ENCODE assay signal across 18 cellular contexts in the genomic region with DNA sequence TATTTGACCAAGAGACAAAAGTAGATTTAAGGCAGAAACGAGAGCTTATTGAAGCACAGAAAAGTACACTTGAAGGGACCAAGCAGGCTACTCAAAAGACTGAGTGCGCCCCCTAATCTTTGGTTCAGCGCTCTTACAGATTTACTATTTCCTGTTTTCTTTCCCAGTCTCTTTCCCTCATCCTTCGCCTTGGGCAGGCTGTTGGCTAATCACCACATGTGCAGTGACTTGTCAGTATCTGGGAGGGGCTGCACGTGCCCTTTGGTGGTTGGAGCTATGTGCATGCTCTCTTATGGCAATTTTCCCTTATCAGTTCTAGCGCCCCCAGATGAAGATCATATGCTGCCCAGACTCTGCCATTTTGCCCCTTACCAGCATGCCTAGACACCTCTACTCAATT. TPM values are rescaled to one million over a fixed set of nuclear protein-coding genes. Genes with fewer than 3 reads are reported as not detected.
DNase-seq lines count a peak whose midpoint lies in the region; ATAC-seq and TF ChIP-seq lines count a peak whose summit lies in the region.
"Had no signal": no experiment of that assay in that cellular context is flagged by ENCODE, and none has a peak within 500 bp of the region (broad histone marks: within the 10 kb centered on the region; RNA-seq: fewer than 3 reads in every experiment).

No MANE protein-coding gene starts in this region.

- no peaks in the 10 kb centered on the region for H3K27me3 ChIP-seq in A673 (replicated peaks; ENCODE audit: insufficient read depth, low read depth, low read length, poor library complexity)
- no peaks in the 10 kb centered on the region for H3K27me3 ChIP-seq in thyroid gland
- H3K27me3 ChIP-seq: BLaER1 treated with 17β-estradiol and CSF1 and Interleukin-3, amounts not matched to agents 10 nM and 100 nM had no signal

- intact Hi-C loops in A673 (cut with micrococcal nuclease; ENCODE audit: unreplicated experiment) = no loop called here
- intact Hi-C loops in thyroid gland (cut with DNase I) = no loop called here

- TF ChIP-seq CTCF in A673 (conservative IDR thresholded peaks at IDR 0.05; ENCODE audit: low read depth, low read length) = no peak
- TF ChIP-seq CTCF in thyroid gland (IDR thresholded peaks at IDR 0.05) = peak in 2 of 6 experiments; percentile 6 to 14

- H3K4me1 ChIP-seq in A673 (ENCODE audit: insufficient read depth, low read length, poor library complexity, severe bottlenecking) (peaks cover 3% of the 10 kb centered on the region), thyroid gland (peaks cover 16 to 25% of the 10 kb centered on the region in 2 donors)
- H3K4me1 ChIP-seq: BLaER1 treated with 17β-estradiol and CSF1 and Interleukin-3, amounts not matched to agents 10 nM and 100 nM; Caco-2 had no signal

- CTCF ChIA-PET in A673 (lab: Charles Lee) = no interaction called here

- BruUV-seq in A673 (replicated peaks; lab: Mats Ljungman, UMichigan) = no TSS peak

- no peak overlapping the region for H3K9ac ChIP-seq in SK-N-MC (ENCODE audit: insufficient read length)
- H3K9ac ChIP-seq: BLaER1 treated with 17β-estradiol and CSF1 and Interleukin-3, amounts not matched to agents 10 nM and 100 nM had no signal

- H3K4me3 ChIP-seq in A673 (ENCODE audit: low read depth, low read length, poor library complexity, severe bottlenecking) = no peak overlapping the region
- H3K4me3 ChIP-seq in SK-N-MC = peak overlapping the region; percentile 4; the same call in 1 of the 2 replicates
- H3K4me3 ChIP-seq in thyroid gland (replicated peaks in 1 of 3) = no peak overlapping the region
- H3K4me3 ChIP-seq: BLaER1 treated with 17β-estradiol and CSF1 and Interleukin-3, amounts not matched to agents 10 nM and 100 nM had no signal

- H3K27ac ChIP-seq in A673 (ENCODE audit: low read depth, low read length, poor library complexity, severe bottlenecking) (no peak overlapping the region), SK-N-MC (no peak overlapping the region), thyroid gland (peak overlapping the region in 2 of 3 donors; percentile 25 to 39)
- H3K27ac ChIP-seq: BLaER1 treated with 17β-estradiol and CSF1 and Interleukin-3, amounts not matched to agents 10 nM and 100 nM; C4-2B had no signal

- H3K36me3 ChIP-seq in A673 (ENCODE audit: insufficient read depth, low read length, poor library complexity, severe bottlenecking) (no peaks in the 10 kb centered on the region), SK-N-MC (ENCODE audit: insufficient read depth, low read length) (no peaks in the 10 kb centered on the region), thyroid gland (no peaks in the 10 kb centered on the region)
- H3K36me3 ChIP-seq: BLaER1 treated with 17β-estradiol and CSF1 and Interleukin-3, amounts not matched to agents 10 nM and 100 nM had no signal

- DNase-seq in A673 (ENCODE audit: low spot score) = peak; percentile 36
- peak; percentile 1 for DNase-seq in SK-N-MC (ENCODE audit: low read depth, low spot score)
- DNase-seq in left kidney (ENCODE audit: low read depth, low spot score) = peak; percentile 34
- DNase-seq in thyroid gland = peak; percentile 80 to 83
- DNase-seq in activated CD4-positive, alpha-beta T cell treated with anti-CD3 and anti-CD28 coated beads for 1 hour = no peak
- DNase-seq in mucosa of gallbladder (ENCODE audit: low spot score) = no peak
- DNase-seq: 8988T; AML-193; Caco-2; Calu3; CD4-positive, alpha-beta T cell; CD8-positive, alpha-beta T cell; DMS79 treated with DMSO at 0.1 percent for 48 hours; GF-D8 had no signal

- POLR2A ChIA-PET in A673 (lab: Charles Lee; ENCODE audit: low non-redundant PET) = interaction anchor here (0.7 kb wide), 1 partner anchor 61 kb away, joined by 3 read pairs; no protein-coding TSS in a partner anchor

- WGBS in thyroid gland, 2 donors = 24 to 37% methylated on average over 6 of the region's 6 CpGs

- H3K9me3 ChIP-seq in A673 (ENCODE audit: low read depth, low read length, poor library complexity, severe bottlenecking) = peaks cover 6% of the 10 kb centered on the region
- no peaks in the 10 kb centered on the region; the same call in 1 of the 2 replicates for H3K9me3 ChIP-seq in SK-N-MC (ENCODE audit: low read depth, low read length)
- H3K9me3 ChIP-seq in thyroid gland = no peaks in the 10 kb centered on the region
- H3K9me3 ChIP-seq: Caco-2 had no signal

- no peak for TF ChIP-seq POLR2A in thyroid gland (IDR thresholded peaks at IDR 0.05)

- no peak for ATAC-seq in GM21390 (IDR thresholded peaks at IDR 0.05; ENCODE audit: unreplicated experiment)
- ATAC-seq: CD8-positive, alpha-beta T cell had no signal

RNA-seq across cellular contexts. Expression of a gene that starts 35.4 kb away (rescaled TPM):
- total RNA-seq in A673 (2021) = 40.0 and 42.0 TPM in 2 replicates
- under 1 TPM; under 0.01 to 0.88 (median 0.26) TPM for total RNA-seq in thyroid gland
- total RNA-seq in mucosa of gallbladder = 0.75 TPM
- total RNA-seq: B cell; Calu3; CD4-positive, alpha-beta T cell; CD8-positive, alpha-beta T cell had no signal

Comparison
In these comparisons a context has a peak if more than half of its experiments do, and no peak if none do; other contexts are left out.
1. DNase-seq: peak in A673 (single experiment), SK-N-MC (single experiment), left kidney (single experiment) and thyroid gland (2 of 2); none in activated CD4-positive, alpha-beta T cell treated with anti-CD3 and anti-CD28 coated beads for 1 hour (single experiment) and mucosa of gallbladder (single experiment).
2. H3K27ac ChIP-seq: peak in thyroid gland (2 of 3); none in A673 (single experiment) and SK-N-MC (single experiment).
3. RNA of a gene that starts 35.4 kb away (total RNA-seq): 40.0 to 42.0 TPM in A673; 0.75 TPM in mucosa of gallbladder (single experiment) and under 0.01 to 0.88 TPM in thyroid gland; every median in the first group is over 10 times any median in the second.